In genomic region chr15:85408270-85408746, GRCh38 we compare ENCODE assay signal across 9 cellular contexts. TPM values are rescaled to one million over a fixed set of nuclear protein-coding genes. Genes with fewer than 3 reads are reported as not detected.
DNase-seq lines count a peak whose midpoint lies in the region; ATAC-seq and TF ChIP-seq lines count a peak whose summit lies in the region.
"Had no signal": no experiment of that assay in that cellular context is flagged by ENCODE, and none has a peak within 500 bp of the region (broad histone marks: within the 10 kb centered on the region; RNA-seq: fewer than 3 reads in every experiment).

No MANE protein-coding gene starts in this region.

- ATAC-seq in HG03442 (IDR thresholded peaks at IDR 0.05; ENCODE audit: unreplicated experiment) (peak; percentile 39), thoracic aorta (ENCODE audit: insufficient number of reproducible peaks, low FRiP score, low read depth) (no peak), left lobe of liver (no peak)

- no peaks in the 10 kb centered on the region for H3K9me3 ChIP-seq in thoracic aorta

- DNase-seq in activated T-cell treated with anti-CD3 and anti-CD28 coated beads for 4 hours, result peak; percentile 21
- DNase-seq in activated T-cell treated with anti-CD3 and anti-CD28 coated beads, Interleukin-2, amount 50 U/mL, for 48 hours, result no peak
- DNase-seq in activated naive CD4-positive, alpha-beta T cell treated with anti-CD3 and anti-CD28 coated beads, Interleukin-2, amount 50 U/mL, for 16 hours, result peak; percentile 34
- DNase-seq in thoracic aorta (ENCODE audit: low spot score), result no peak
- DNase-seq in effector CD4-positive, alpha-beta T cell, result no peak
- DNase-seq in left lobe of liver (ENCODE audit: low spot score), result no peak
- no peak for DNase-seq in G401 (ENCODE audit: low spot score)

- peak overlapping the region; percentile 47 to 81 for H3K27ac ChIP-seq in thoracic aorta
- H3K27ac ChIP-seq: BLaER1 had no signal

- no peaks in the 10 kb centered on the region for H3K27me3 ChIP-seq in thoracic aorta (replicated peaks; ENCODE audit: insufficient read depth)
- H3K27me3 ChIP-seq: BLaER1 had no signal

- H3K4me3 ChIP-seq in thoracic aorta, result peak overlapping the region; percentile 6
- H3K4me3 ChIP-seq: BLaER1 had no signal

- H3K4me1 ChIP-seq in thoracic aorta (ENCODE audit: control insufficient read depth in 1 of 2, low read depth in 2 of 2), result peaks cover 41 to 53% of the 10 kb centered on the region in 2 donors

- H3K36me3 ChIP-seq in thoracic aorta, result no peaks in the 10 kb centered on the region

- in situ Hi-C loops in G401 (cut with HindIII; ENCODE audit: low sequenced_read_pairs), result no loop called here

- no peak for TF ChIP-seq CTCF in thoracic aorta (IDR thresholded peaks at IDR 0.05)

RNA-seq across cellular contexts. Expression of gene AKAP13, which starts 27.9 kb away (rescaled TPM):
- total RNA-seq in thoracic aorta, result 100 to 1,000 TPM; 228 to 273 TPM
- 60.5 TPM for total RNA-seq in left lobe of liver
- 28.9 and 39.2 TPM in 2 replicates for total RNA-seq in G401 (2014; rRNA removed; shearing (Covaris generic))

Comparison
In these comparisons a context has a peak if more than half of its experiments do, and no peak if none do; other contexts are left out.
1. DNase-seq: peak in activated T-cell treated with anti-CD3 and anti-CD28 coated beads for 4 hours (single experiment) and activated naive CD4-positive, alpha-beta T cell treated with anti-CD3 and anti-CD28 coated beads, Interleukin-2, amount 50 U/mL, for 16 hours (single experiment); none in activated T-cell treated with anti-CD3 and anti-CD28 coated beads, Interleukin-2, amount 50 U/mL, for 48 hours (0 of 2), thoracic aorta (single experiment), effector CD4-positive, alpha-beta T cell (single experiment), left lobe of liver (single experiment) and G401 (single experiment).